Comparison of ENCODE assay signal across 18 cellular contexts in genomic region chr12:89087149-89087834, GRCh38.
DNase-seq lines count a peak whose midpoint lies in the region; ATAC-seq and TF ChIP-seq lines count a peak whose summit lies in the region.
"Had no signal": no experiment of that assay in that cellular context is flagged by ENCODE, and none has a peak within 500 bp of the region (broad histone marks: within the 10 kb centered on the region; RNA-seq: fewer than 3 reads in every experiment).

No MANE protein-coding gene starts in this region.

- peak; percentile 22 for DNase-seq in DMS153 treated with DMSO at 0.1 percent for 48 hours (lab: John Stamatoyannopoulos, UW; ENCODE audit: unreplicated experiment)
- DNase-seq in endodermal cell: peak; percentile 70
- no peak for DNase-seq in T1000 (lab: John Stamatoyannopoulos, UW)
- no peak for DNase-seq in NCI-H2081 treated with DMSO at 0.1 percent for 48 hours (lab: John Stamatoyannopoulos, UW)
- no peak for DNase-seq in HCEC 1CT
- no peak for DNase-seq in naive thymus-derived CD8-positive, alpha-beta T cell
- DNase-seq: activated CD4-positive, alpha-beta T cell treated with anti-CD3 and anti-CD28 coated beads, Interleukin-2, amount 10 ng/mL, durations not matched to agents 7 days and 5 days; activated CD8-positive, alpha-beta memory T cell treated with anti-CD3 and anti-CD28 coated beads, Interleukin-2, amount 50 U/mL, for 4 hours; amniotic stem cell; CD8-positive, alpha-beta T cell; NCI-H446 treated with DMSO at 0.1 percent for 48 hours; SIG-M5; sigmoid colon; stimulated activated naive B cell treated with anti-CD40 and anti-IgM and Interleukin-4, amounts not matched to agents 10 μg/mL and 1 μg/mL and 100 μg/mL, for 72 hours; T-cell had no signal

- no peak overlapping the region for H3K9ac ChIP-seq in HUES64 (ENCODE audit: low read depth, low read length)
- peak overlapping the region; percentile 31 for H3K9ac ChIP-seq in endodermal cell (ENCODE audit: extremely low read depth, low read length, poor library complexity, severe bottlenecking)

- no peak overlapping the region for H3K4me3 Mint-ChIP-seq in endodermal cell
- H3K4me3 Mint-ChIP-seq in naive thymus-derived CD8-positive, alpha-beta T cell: no peak overlapping the region
- H3K4me3 Mint-ChIP-seq: activated CD4-positive, alpha-beta T cell treated with anti-CD3 and anti-CD28 coated beads, Interleukin-2, amount 10 ng/mL, durations not matched to agents 7 days and 5 days; CD8-positive, alpha-beta T cell; stimulated activated naive B cell treated with anti-CD40 and anti-IgM and Interleukin-4, amounts not matched to agents 10 μg/mL and 1 μg/mL and 100 μg/mL, for 72 hours; T-cell had no signal

- H3K27me3 ChIP-seq in HUES64 (ENCODE audit: insufficient read depth, low read length) (no peaks in the 10 kb centered on the region), endodermal cell (ENCODE audit: control insufficient read depth, insufficient read depth, low read length, poor library complexity, severe bottlenecking) (no peaks in the 10 kb centered on the region)
- H3K27me3 ChIP-seq: gastroesophageal sphincter, sigmoid colon had no signal

- WGBS in HUES64: 82% methylated on average over 6 of the region's 6 CpGs
- 80 to 82% methylated on average over 6 of the region's 6 CpGs for WGBS in endodermal cell (ENCODE audit: insufficient coverage in 1 of 2, insufficient read length in 1 of 2), 2 experiments
- WGBS in mesodermal cell (ENCODE audit: insufficient coverage in 2 of 2), 2 experiments: 76 to 80% methylated on average over 5 of the region's 6 CpGs

- TF ChIP-seq CTCF in endodermal cell (conservative IDR thresholded peaks at IDR 0.05): no peak

- H3K4me3 ChIP-seq in HUES64 (ENCODE audit: low read length): no peak overlapping the region
- H3K4me3 ChIP-seq in endodermal cell (ENCODE audit: low read length): no peak overlapping the region
- no peak overlapping the region for H3K4me3 ChIP-seq in mesodermal cell (ENCODE audit: extremely low read depth, insufficient read depth, low read length, poor library complexity, severe bottlenecking)
- H3K4me3 ChIP-seq: gastroesophageal sphincter, sigmoid colon had no signal

- H3K9me3 ChIP-seq in HUES64 (ENCODE audit: insufficient read depth, low read depth, low read length) (peaks cover 22% of the 10 kb centered on the region), endodermal cell (ENCODE audit: control insufficient read depth, low read length) (peaks cover 32% of the 10 kb centered on the region), mesodermal cell (ENCODE audit: control insufficient read depth, low read length) (peaks cover 25% of the 10 kb centered on the region)

- H3K36me3 ChIP-seq in HUES64 (ENCODE audit: insufficient read depth, low read length): no peaks in the 10 kb centered on the region
- no peaks in the 10 kb centered on the region for H3K36me3 ChIP-seq in endodermal cell (ENCODE audit: control insufficient read depth, insufficient read depth, low read length)
- H3K36me3 ChIP-seq in mesodermal cell (ENCODE audit: control insufficient read depth, insufficient read depth, low read length): no peaks in the 10 kb centered on the region
- H3K36me3 ChIP-seq: gastroesophageal sphincter, sigmoid colon had no signal

- ATAC-seq in naive thymus-derived CD8-positive, alpha-beta T cell: no peak
- ATAC-seq: CD8-positive, alpha-beta T cell; gastroesophageal sphincter; stimulated activated naive B cell treated with anti-CD40 and anti-IgM and Interleukin-4, amounts not matched to agents 10 μg/mL and 1 μg/mL and 100 μg/mL, for 72 hours; T-cell had no signal

- H3K27ac ChIP-seq in HUES64 (ENCODE audit: low read depth, low read length) (peak overlapping the region; percentile 78), endodermal cell (ENCODE audit: low read depth, low read length) (peak overlapping the region; percentile 21), mesodermal cell (ENCODE audit: low read depth, low read length, severe bottlenecking) (peak overlapping the region; percentile 63)
- H3K27ac ChIP-seq: gastroesophageal sphincter, sigmoid colon had no signal

- H3K9me3 Mint-ChIP-seq in endodermal cell: peaks cover 29% of the 10 kb centered on the region
- H3K9me3 Mint-ChIP-seq in naive thymus-derived CD8-positive, alpha-beta T cell: peaks cover 0 to 22% (median 8%) of the 10 kb centered on the region in 9 donors
- H3K9me3 Mint-ChIP-seq: CD8-positive, alpha-beta T cell had no signal

- peaks cover 14% of the 10 kb centered on the region for H3K36me3 Mint-ChIP-seq in endodermal cell (ENCODE audit: low read depth)
- H3K36me3 Mint-ChIP-seq in naive thymus-derived CD8-positive, alpha-beta T cell: peaks cover 2 to 6% (median 6%) of the 10 kb centered on the region in 3 donors
- H3K36me3 Mint-ChIP-seq: CD8-positive, alpha-beta T cell had no signal

- H3K4me1 ChIP-seq in HUES64 (ENCODE audit: insufficient read depth, low read length) (peaks cover 35% of the 10 kb centered on the region), endodermal cell (ENCODE audit: control insufficient read depth, insufficient read depth, low read length) (peaks cover 5% of the 10 kb centered on the region), mesodermal cell (ENCODE audit: control insufficient read depth, insufficient read depth, low read length, poor library complexity, severe bottlenecking) (peaks cover 12% of the 10 kb centered on the region)
- H3K4me1 ChIP-seq: gastroesophageal sphincter, sigmoid colon had no signal

- peaks cover 30% of the 10 kb centered on the region for H3K4me1 Mint-ChIP-seq in endodermal cell
- peaks cover 0 to 3% (median 0%) of the 10 kb centered on the region in 4 donors for H3K4me1 Mint-ChIP-seq in naive thymus-derived CD8-positive, alpha-beta T cell

- H3K27ac Mint-ChIP-seq in endodermal cell: peak overlapping the region; percentile 69
- no peak overlapping the region for H3K27ac Mint-ChIP-seq in naive thymus-derived CD8-positive, alpha-beta T cell
- H3K27ac Mint-ChIP-seq: activated CD4-positive, alpha-beta T cell treated with anti-CD3 and anti-CD28 coated beads, Interleukin-2, amount 10 ng/mL, durations not matched to agents 7 days and 5 days; CD8-positive, alpha-beta T cell; stimulated activated naive B cell treated with anti-CD40 and anti-IgM and Interleukin-4, amounts not matched to agents 10 μg/mL and 1 μg/mL and 100 μg/mL, for 72 hours; T-cell had no signal

- no peaks in the 10 kb centered on the region for H3K27me3 Mint-ChIP-seq in endodermal cell (ENCODE audit: insufficient read depth)
- peaks cover 3 to 29% (median 5%) of the 10 kb centered on the region in 5 donors for H3K27me3 Mint-ChIP-seq in naive thymus-derived CD8-positive, alpha-beta T cell

- POLR2A ChIA-PET in naive thymus-derived CD8-positive, alpha-beta T cell (lab: Charles Lee): no interaction called here

Comparison
In these comparisons a context has a peak if more than half of its experiments do, and no peak if none do; other contexts are left out.
1. DNase-seq: peak in DMS153 treated with DMSO at 0.1 percent for 48 hours (single experiment) and endodermal cell (single experiment); none in T1000 (single experiment), NCI-H2081 treated with DMSO at 0.1 percent for 48 hours (single experiment), HCEC 1CT (single experiment) and naive thymus-derived CD8-positive, alpha-beta T cell (0 of 10).
2. H3K27ac ChIP-seq: peak in every context shown above with its lines; median percentile 78 in HUES64; 63 in mesodermal cell; 21 in endodermal cell.